In the genomic region with DNA sequence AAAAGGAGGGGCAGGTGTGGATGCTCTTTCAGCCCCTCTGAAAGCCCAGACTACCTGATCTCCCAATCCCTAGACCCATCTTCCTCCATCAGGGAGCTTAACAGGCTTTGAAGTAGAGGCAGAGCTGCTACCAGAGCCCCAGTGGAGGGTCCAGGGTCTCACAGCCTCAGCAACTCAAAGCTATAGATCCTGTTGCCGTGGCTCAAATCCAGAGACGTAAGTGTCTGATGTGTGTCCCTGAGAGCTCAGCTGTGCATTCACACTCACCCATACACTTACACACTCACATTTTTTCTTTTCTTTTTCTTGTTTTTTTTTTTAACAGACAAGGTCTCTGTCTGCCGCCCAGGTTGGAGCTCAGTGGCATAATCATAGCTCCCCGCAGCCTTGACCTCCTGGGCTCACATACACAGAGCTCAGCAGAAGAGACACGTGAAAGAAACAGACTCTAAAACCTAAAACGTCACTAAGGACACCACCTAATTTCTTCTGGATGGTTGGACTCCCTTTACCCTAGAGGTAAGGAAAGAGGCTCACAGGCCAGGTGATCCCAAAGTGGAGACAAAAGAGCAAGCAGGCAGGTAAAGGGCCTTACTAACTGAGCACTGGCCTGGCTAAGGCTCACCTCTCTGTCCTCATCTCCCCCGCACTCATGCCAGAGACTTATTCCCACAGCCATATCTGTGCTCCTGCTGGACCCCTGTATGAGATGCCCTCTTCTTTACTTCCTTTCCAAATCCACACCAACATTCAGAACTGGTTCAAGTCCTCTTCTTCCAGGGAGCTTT, we compare ENCODE assay signal across 8 cellular contexts.
"Had no signal": no experiment of that assay in that cellular context is flagged by ENCODE, and none has a peak within 500 bp of the region (broad histone marks: within the 10 kb centered on the region; RNA-seq: fewer than 3 reads in every experiment).

No MANE protein-coding gene starts in this region.

- FAIRE-seq: H1, H54, HepG2 had no signal

- H3K9me3 Mint-ChIP-seq: GM23338, H9, IgD-negative memory B cell had no signal

- H3K27ac Mint-ChIP-seq: GM23338, IgD-negative memory B cell had no signal

- H3K4me1 Mint-ChIP-seq: IgD-negative memory B cell had no signal

- H3K4me3 ChIP-seq: GM23338 had no signal

- H3K27ac ChIP-seq: HL-60 had no signal

- H3K4me3 Mint-ChIP-seq: GM23338, H9, IgD-negative memory B cell had no signal

- DNase-seq: H9, HCEC 1CT had no signal

- H3K36me3 Mint-ChIP-seq: IgD-negative memory B cell had no signal

- H3K4me2 ChIP-seq: GM23338 had no signal

- ATAC-seq: GM23338, HepG2 had no signal

- H2AFZ ChIP-seq: GM23338 had no signal
